In genomic region chr1:234270581-234271242, GRCh38 we compare ENCODE assay signal across 20 cellular contexts.
DNase-seq lines count a peak whose midpoint lies in the region; ATAC-seq and TF ChIP-seq lines count a peak whose summit lies in the region.
"Had no signal": no experiment of that assay in that cellular context is flagged by ENCODE, and none has a peak within 500 bp of the region (broad histone marks: within the 10 kb centered on the region; RNA-seq: fewer than 3 reads in every experiment).

No MANE protein-coding gene starts in this region.

- H3K27me3 Mint-ChIP-seq in activated T-cell treated with anti-CD3 and anti-CD28 coated beads, Interleukin-2, amount 50 U/mL, for 24 hours = peaks cover 36% of the 10 kb centered on the region
- H3K27me3 Mint-ChIP-seq in activated naive CD8-positive, alpha-beta T cell treated with anti-CD3 and anti-CD28 coated beads, Interleukin-2, amount 50 U/mL, for 24 hours = peaks cover 12% of the 10 kb centered on the region
- H3K27me3 Mint-ChIP-seq in glutamatergic neuron (ENCODE audit: unreplicated experiment) = no peaks in the 10 kb centered on the region

- peak overlapping the region; percentile 74 for H3K27ac Mint-ChIP-seq in activated T-cell treated with anti-CD3 and anti-CD28 coated beads, Interleukin-2, amount 50 U/mL, for 24 hours
- H3K27ac Mint-ChIP-seq in activated naive CD8-positive, alpha-beta T cell treated with anti-CD3 and anti-CD28 coated beads, Interleukin-2, amount 50 U/mL, for 24 hours = peak overlapping the region; percentile 76
- no peak overlapping the region for H3K27ac Mint-ChIP-seq in glutamatergic neuron (ENCODE audit: unreplicated experiment)
- H3K27ac Mint-ChIP-seq: activated B cell treated with CpG ODN at 0.5 μM for 24 hours; immature natural killer cell; memory B cell; natural killer cell treated with Interleukin-12 subunit alpha and Interleukin-12 subunit beta and Interleukin-15 and Interleukin-18, amount 100 ng/mL, for 72 hours had no signal

- H3K4me1 Mint-ChIP-seq in activated T-cell treated with anti-CD3 and anti-CD28 coated beads, Interleukin-2, amount 50 U/mL, for 24 hours (ENCODE audit: low read depth) = peaks cover 34% of the 10 kb centered on the region
- peaks cover 42% of the 10 kb centered on the region for H3K4me1 Mint-ChIP-seq in activated naive CD8-positive, alpha-beta T cell treated with anti-CD3 and anti-CD28 coated beads, Interleukin-2, amount 50 U/mL, for 24 hours
- H3K4me1 Mint-ChIP-seq in glutamatergic neuron (ENCODE audit: low read depth, unreplicated experiment) = no peaks in the 10 kb centered on the region
- H3K4me1 Mint-ChIP-seq: activated B cell treated with CpG ODN at 0.5 μM for 24 hours, immature natural killer cell had no signal

- peaks cover 2% of the 10 kb centered on the region for H3K9me3 Mint-ChIP-seq in activated T-cell treated with anti-CD3 and anti-CD28 coated beads, Interleukin-2, amount 50 U/mL, for 24 hours
- no peaks in the 10 kb centered on the region for H3K9me3 Mint-ChIP-seq in activated naive CD8-positive, alpha-beta T cell treated with anti-CD3 and anti-CD28 coated beads, Interleukin-2, amount 50 U/mL, for 24 hours
- peaks cover 1% of the 10 kb centered on the region for H3K9me3 Mint-ChIP-seq in glutamatergic neuron (ENCODE audit: unreplicated experiment)
- H3K9me3 Mint-ChIP-seq: activated B cell treated with CpG ODN at 0.5 μM for 24 hours; memory B cell; natural killer cell treated with Interleukin-12 subunit alpha and Interleukin-12 subunit beta and Interleukin-15 and Interleukin-18, amount 100 ng/mL, for 72 hours had no signal

- no peaks in the 10 kb centered on the region for H3K36me3 Mint-ChIP-seq in activated T-cell treated with anti-CD3 and anti-CD28 coated beads, Interleukin-2, amount 50 U/mL, for 24 hours (ENCODE audit: low read depth)
- no peaks in the 10 kb centered on the region for H3K36me3 Mint-ChIP-seq in activated naive CD8-positive, alpha-beta T cell treated with anti-CD3 and anti-CD28 coated beads, Interleukin-2, amount 50 U/mL, for 24 hours (ENCODE audit: low read depth)
- H3K36me3 Mint-ChIP-seq in glutamatergic neuron (ENCODE audit: unreplicated experiment) = peaks cover 5% of the 10 kb centered on the region
- H3K36me3 Mint-ChIP-seq: immature natural killer cell; memory B cell; natural killer cell treated with Interleukin-12 subunit alpha and Interleukin-12 subunit beta and Interleukin-15 and Interleukin-18, amount 100 ng/mL, for 72 hours had no signal

- no peak for ATAC-seq in activated naive CD8-positive, alpha-beta T cell treated with anti-CD3 and anti-CD28 coated beads, Interleukin-2, amount 50 U/mL, for 24 hours
- peak; percentile 8 for ATAC-seq in stimulated activated naive CD8-positive, alpha-beta T cell treated with anti-CD3 and anti-CD28 coated beads, Interleukin-15, Interleukin-2, amounts not matched to agents 100 U/mL and 50 U/mL, for 24 hours
- no peak for ATAC-seq in HG03097 (IDR thresholded peaks at IDR 0.05; ENCODE audit: low FRiP score, unreplicated experiment)
- no peak for ATAC-seq in GM21423 (IDR thresholded peaks at IDR 0.05; ENCODE audit: unreplicated experiment)

- no peak overlapping the region for H3K27ac ChIP-seq in HEK293 (ENCODE audit: extremely low read depth, low read depth, low read length)
- H3K27ac ChIP-seq: colonic mucosa had no signal

- CTCF ChIA-PET in HEK293 (lab: Yijun Ruan, JAX) = interaction anchor here (1.3 kb wide), 1 partner anchor 37 kb away, joined by 3 read pairs; no protein-coding TSS in a partner anchor

- H3K4me1 ChIP-seq in HEK293 (ENCODE audit: control insufficient read depth, insufficient read depth, low read length) = no peaks in the 10 kb centered on the region
- H3K4me1 ChIP-seq: colonic mucosa had no signal

- TF ChIP-seq CTCF in HEK293 (tag by site-specific recombination; IDR thresholded peaks at IDR 0.05) (no peak), glutamatergic neuron (IDR thresholded peaks at IDR 0.05; ENCODE audit: partially characterized antibody, unreplicated experiment) (no peak)

- H3K9me3 ChIP-seq in HEK293 (ENCODE audit: control insufficient read depth, insufficient read depth, low read depth, low read length) = no peaks in the 10 kb centered on the region
- H3K9me3 ChIP-seq: colonic mucosa had no signal

- POLR2A ChIA-PET in HEK293 (lab: Yijun Ruan, JAX) = no interaction called here

- DNase-seq in activated T-cell treated with anti-CD3 and anti-CD28 coated beads, Interleukin-2, amount 50 U/mL, for 24 hours = no peak
- DNase-seq in activated T-cell treated with anti-CD3 and anti-CD28 coated beads, Interleukin-2, amount 50 U/mL, for 48 hours = no peak
- no peak for DNase-seq in activated naive CD8-positive, alpha-beta T cell treated with anti-CD3 and anti-CD28 coated beads, Interleukin-2, amount 50 U/mL, for 24 hours
- no peak for DNase-seq in stimulated activated naive CD8-positive, alpha-beta T cell treated with anti-CD3 and anti-CD28 coated beads, Interleukin-15, Interleukin-2, amounts not matched to agents 100 U/mL and 50 U/mL, for 24 hours
- DNase-seq in glutamatergic neuron = no peak
- DNase-seq: activated B cell treated with CpG ODN at 0.5 μM for 24 hours; anterior cingulate cortex; colonic mucosa; immature natural killer cell; Kasumi-1; NCI-H1436 treated with DMSO at 0.1 percent for 48 hours; NCI-H345; SHP77 treated with DMSO at 0.1 percent for 48 hours; small intestine; stimulated activated naive CD4-positive, alpha-beta T cell had no signal

- no peak overlapping the region for H3K4me3 ChIP-seq in HEK293 (ENCODE audit: low read depth, low read length)
- H3K4me3 ChIP-seq: colonic mucosa had no signal

- no peaks in the 10 kb centered on the region for H3K36me3 ChIP-seq in HEK293 (ENCODE audit: control insufficient read depth in 2 of 2, insufficient read depth in 1 of 2, low read length in 2 of 2)
- H3K36me3 ChIP-seq: colonic mucosa had no signal

- peak overlapping the region; percentile 27 for H3K4me3 Mint-ChIP-seq in activated T-cell treated with anti-CD3 and anti-CD28 coated beads, Interleukin-2, amount 50 U/mL, for 24 hours
- H3K4me3 Mint-ChIP-seq in activated naive CD8-positive, alpha-beta T cell treated with anti-CD3 and anti-CD28 coated beads, Interleukin-2, amount 50 U/mL, for 24 hours = peak overlapping the region; percentile 8
- no peak overlapping the region for H3K4me3 Mint-ChIP-seq in glutamatergic neuron (ENCODE audit: unreplicated experiment)
- H3K4me3 Mint-ChIP-seq: activated B cell treated with CpG ODN at 0.5 μM for 24 hours; immature natural killer cell; memory B cell; natural killer cell treated with Interleukin-12 subunit alpha and Interleukin-12 subunit beta and Interleukin-15 and Interleukin-18, amount 100 ng/mL, for 72 hours had no signal

TF ChIP-seq in HEK293, 187 proteins besides CTCF, POLR2A, EP300 and RAD21:
- no peak for TF ChIP-seq ZNF670 (tag by site-specific recombination; IDR thresholded peaks at IDR 0.05; ENCODE audit: low read depth)
- TF ChIP-seq ZSCAN30 (tag by site-specific recombination; IDR thresholded peaks at IDR 0.05) = no peak
- TF ChIP-seq ZSCAN23 (tag by site-specific recombination; IDR thresholded peaks at IDR 0.05) = no peak
- TF ChIP-seq GLI2 (tag by site-specific recombination; IDR thresholded peaks at IDR 0.05; ENCODE audit: borderline replicate concordance, low read depth) = no peak
- peak; percentile 92 for TF ChIP-seq ZNF133 (tag by site-specific recombination; IDR thresholded peaks at IDR 0.05)
- no peak for TF ChIP-seq ZNF274 (IDR thresholded peaks at IDR 0.05; ENCODE audit: low read length)
- TF ChIP-seq ZNF274 (tag by site-specific recombination; IDR thresholded peaks at IDR 0.05; ENCODE audit: borderline replicate concordance) = no peak
- no peak for TF ChIP-seq ZNF600 (tag by site-specific recombination; IDR thresholded peaks at IDR 0.05)
